In the genomic region with DNA sequence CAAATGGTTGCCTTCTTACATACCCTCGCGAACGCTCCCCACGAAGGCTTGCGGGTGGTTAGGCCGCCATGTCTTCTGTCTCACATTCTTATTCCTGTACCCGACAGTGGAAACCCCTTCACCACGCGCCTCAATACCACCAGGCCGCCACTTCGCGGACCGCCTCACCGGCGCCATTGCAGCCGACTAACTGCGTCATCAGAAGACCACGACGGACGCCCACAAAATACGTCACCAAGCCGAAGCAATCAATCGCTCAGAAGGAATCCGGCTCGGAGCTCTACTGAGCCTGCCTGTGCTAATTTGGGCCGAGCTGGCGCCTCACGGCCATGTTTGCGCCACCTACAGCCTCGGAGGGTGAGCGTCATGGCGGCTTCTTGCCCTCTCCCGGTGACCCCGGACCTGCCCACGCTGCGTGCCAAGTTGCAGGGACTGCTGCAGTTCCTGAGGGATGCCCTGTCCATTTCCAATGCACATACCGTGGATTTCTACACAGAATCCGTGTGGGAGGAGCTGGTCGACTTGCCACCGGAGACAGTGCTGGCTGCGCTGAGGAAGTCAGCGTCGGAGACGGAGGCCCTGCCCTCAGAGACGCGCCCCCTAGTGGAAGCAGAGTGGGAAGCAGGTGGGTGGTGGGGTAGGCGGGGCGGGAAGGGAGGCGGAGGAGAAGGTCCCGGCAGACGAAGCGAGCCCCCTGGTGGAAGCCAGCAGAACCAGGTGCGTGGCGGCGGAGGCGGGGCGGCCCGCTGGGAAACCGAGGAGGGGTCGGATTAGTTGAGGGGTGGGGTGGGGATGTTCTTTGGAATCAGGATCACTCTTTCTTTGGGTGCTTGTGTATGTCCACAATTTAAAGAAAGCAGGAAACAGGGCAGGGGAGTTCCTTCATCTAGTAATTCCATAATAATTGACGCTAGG, we compare ENCODE assay signal across 7 cellular contexts.
DNase-seq lines count a peak whose midpoint lies in the region; ATAC-seq and TF ChIP-seq lines count a peak whose summit lies in the region.

A gene with protein sequence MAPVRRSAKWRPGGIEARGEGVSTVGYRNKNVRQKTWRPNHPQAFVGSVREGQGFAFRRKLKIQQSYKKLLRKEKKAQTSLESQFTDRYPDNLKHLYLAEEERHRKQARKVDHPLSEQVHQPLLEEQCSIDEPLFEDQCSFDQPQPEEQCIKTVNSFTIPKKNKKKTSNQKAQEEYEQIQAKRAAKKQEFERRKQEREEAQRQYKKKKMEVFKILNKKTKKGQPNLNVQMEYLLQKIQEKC (minus strand): TSS at position 188 of the 915 bp plus-strand sequence. CDS start 11 bp downstream, at position 177.
A gene with protein sequence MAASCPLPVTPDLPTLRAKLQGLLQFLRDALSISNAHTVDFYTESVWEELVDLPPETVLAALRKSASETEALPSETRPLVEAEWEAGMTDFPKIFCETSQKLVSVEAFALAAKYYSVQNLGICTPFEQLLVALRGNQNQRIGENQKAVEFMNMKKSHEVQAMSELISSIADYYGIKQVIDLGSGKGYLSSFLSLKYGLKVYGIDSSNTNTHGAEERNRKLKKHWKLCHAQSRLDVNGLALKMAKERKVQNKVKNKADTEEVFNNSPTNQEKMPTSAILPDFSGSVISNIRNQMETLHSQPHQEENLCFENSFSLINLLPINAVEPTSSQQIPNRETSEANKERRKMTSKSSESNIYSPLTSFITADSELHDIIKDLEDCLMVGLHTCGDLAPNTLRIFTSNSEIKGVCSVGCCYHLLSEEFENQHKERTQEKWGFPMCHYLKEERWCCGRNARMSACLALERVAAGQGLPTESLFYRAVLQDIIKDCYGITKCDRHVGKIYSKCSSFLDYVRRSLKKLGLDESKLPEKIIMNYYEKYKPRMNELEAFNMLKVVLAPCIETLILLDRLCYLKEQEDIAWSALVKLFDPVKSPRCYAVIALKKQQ (plus strand): TSS at position 330 of the 915 bp plus-strand sequence. CDS start 37 bp downstream, at position 367.

- peak; percentile 92 to 96 for DNase-seq in NCI-H1930 (lab: John Stamatoyannopoulos, UW)
- DNase-seq in T-helper 22 cell (ENCODE audit: low read depth), result peak; percentile 95
- peak; percentile 99 for DNase-seq in astrocyte of the hippocampus (ENCODE audit: low read depth, low spot score)
- DNase-seq in hippocampal formation (lab: John Stamatoyannopoulos, UW), result peak; percentile 98
- peak; percentile 100 for DNase-seq in retina

- peak; percentile 92 for TF ChIP-seq POLR2A in GM18505 (IDR thresholded peaks at IDR 0.05; ENCODE audit: borderline replicate concordance, extremely low read depth, insufficient read depth, insufficient read length)

- ATAC-seq in GM18505 (IDR thresholded peaks at IDR 0.05; ENCODE audit: unreplicated experiment) (peak; percentile 96), HG02973 (IDR thresholded peaks at IDR 0.05; ENCODE audit: unreplicated experiment) (peak; percentile 93)

Comparison
In these comparisons a context has a peak if more than half of its experiments do, and no peak if none do; other contexts are left out.
1. Peak in every context shown above with its lines: DNase-seq and ATAC-seq.